16 cellular contexts compared by ENCODE assay signal in the genomic region with DNA sequence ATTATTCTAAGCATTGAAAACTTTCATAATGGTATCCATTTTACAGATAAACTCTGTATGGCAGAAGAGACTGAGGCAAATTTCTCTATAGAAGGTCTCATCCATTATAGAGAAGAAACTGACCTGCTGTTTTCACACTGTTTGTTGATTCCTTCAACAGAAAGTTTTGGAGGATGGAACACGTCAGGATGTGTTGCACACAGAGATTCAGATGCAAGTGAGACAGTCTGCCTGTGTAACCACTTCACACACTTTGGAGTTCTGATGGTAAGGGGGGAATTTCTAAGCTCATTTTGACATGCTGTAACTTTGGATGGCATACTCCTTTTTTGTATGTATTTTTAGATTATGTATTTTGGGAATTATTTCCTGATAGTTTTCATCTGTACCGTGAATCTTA.
DNase-seq lines count a peak whose midpoint lies in the region; ATAC-seq and TF ChIP-seq lines count a peak whose summit lies in the region.
"Had no signal": no experiment of that assay in that cellular context is flagged by ENCODE, and none has a peak within 500 bp of the region (broad histone marks: within the 10 kb centered on the region; RNA-seq: fewer than 3 reads in every experiment).

No MANE protein-coding gene starts in this region.

- POLR2A ChIA-PET in IMR-90 (lab: Charles Lee; ENCODE audit: unreplicated experiment): no interaction called here

- CTCF ChIA-PET in IMR-90 (lab: Yijun Ruan, JAX): no interaction called here

- no peaks in the 10 kb centered on the region for H3K36me3 ChIP-seq in IMR-90 (ENCODE audit: control insufficient read depth, insufficient read depth, low read length)
- H3K36me3 ChIP-seq in SJSA1: no peaks in the 10 kb centered on the region
- no peaks in the 10 kb centered on the region for H3K36me3 ChIP-seq in tibial artery
- H3K36me3 ChIP-seq in ovary: no peaks in the 10 kb centered on the region

- H3K27ac Mint-ChIP-seq in HFFc6: peak overlapping the region; percentile 48; the same call in 1 of the 2 replicates
- H3K27ac Mint-ChIP-seq: CD4-positive, alpha-beta memory T cell; H9 had no signal

- H3K27me3 ChIP-seq in IMR-90 (ENCODE audit: control insufficient read depth, insufficient read depth, low read length) (no peaks in the 10 kb centered on the region), SJSA1 (replicated peaks) (no peaks in the 10 kb centered on the region), tibial artery (no peaks in the 10 kb centered on the region), ovary (no peaks in the 10 kb centered on the region)

- H3K27me3 Mint-ChIP-seq in HFFc6 (ENCODE audit: insufficient read depth): no peaks in the 10 kb centered on the region; the same call in 1 of the 2 replicates

- ATAC-seq in IMR-90 (ENCODE audit: low read depth): no peak
- ATAC-seq: GM23338, HCT116 had no signal

- peaks cover 84% of the 10 kb centered on the region for H3K4me1 Mint-ChIP-seq in HFFc6 (ENCODE audit: low read depth)

- H3K36me3 Mint-ChIP-seq in HFFc6 (ENCODE audit: low read depth): peaks cover 43% of the 10 kb centered on the region
- H3K36me3 Mint-ChIP-seq: CD4-positive, alpha-beta memory T cell had no signal

- H3K9me3 ChIP-seq in IMR-90 (ENCODE audit: control insufficient read depth, insufficient read depth, low read length) (no peaks in the 10 kb centered on the region), SJSA1 (replicated peaks) (no peaks in the 10 kb centered on the region), tibial artery (no peaks in the 10 kb centered on the region), ovary (no peaks in the 10 kb centered on the region)

- peak overlapping the region; percentile 92 for H2BK5ac ChIP-seq in IMR-90 (ENCODE audit: low read depth, low read length, poor library complexity, severe bottlenecking)

- no peak for DNase-seq in HFFc6
- no peak for DNase-seq in IMR-90
- DNase-seq in SJSA1 (ENCODE audit: low read depth in 1 of 2, low spot score in 2 of 2): peak in 1 of 2 experiments; percentile 9
- no peak for DNase-seq in NCI-H1417 (lab: John Stamatoyannopoulos, UW)
- no peak for DNase-seq in tibial artery
- no peak for DNase-seq in ovary
- DNase-seq: C1 segment of cervical spinal cord; Calu3; CD4-positive, alpha-beta memory T cell; COR-L47; DMS53; DMS79 treated with DMSO at 0.1 percent for 48 hours; GF-D8; H9 had no signal

- H2BK15ac ChIP-seq in IMR-90 (ENCODE audit: low read depth, low read length): peak overlapping the region; percentile 46

- no peak overlapping the region for H3K4me3 Mint-ChIP-seq in HFFc6
- H3K4me3 Mint-ChIP-seq: CD4-positive, alpha-beta memory T cell; GM23338; H9 had no signal

- TF ChIP-seq RAD21 in IMR-90 (IDR thresholded peaks at IDR 0.05; ENCODE audit: low read length): no peak

- H3K9me3 Mint-ChIP-seq in HFFc6: no peaks in the 10 kb centered on the region
- H3K9me3 Mint-ChIP-seq: CD4-positive, alpha-beta memory T cell; GM23338; H9 had no signal

- peak overlapping the region; percentile 57 for H3K4ac ChIP-seq in IMR-90 (ENCODE audit: low read depth, low read length)

- no peaks in the 10 kb centered on the region for H4K20me1 ChIP-seq in IMR-90 (ENCODE audit: insufficient read depth, low read length)

- peak overlapping the region; percentile 78; the same call in 1 of the 2 replicates for H3K18ac ChIP-seq in IMR-90 (ENCODE audit: low read depth, low read length)

- H3K4me3 ChIP-seq in IMR-90 (ENCODE audit: insufficient read depth, low read depth, low read length): no peak overlapping the region
- H3K4me3 ChIP-seq in SJSA1: no peak overlapping the region
- H3K4me3 ChIP-seq in tibial artery: no peak overlapping the region
- no peak overlapping the region for H3K4me3 ChIP-seq in ovary
- H3K4me3 ChIP-seq: GM23338 had no signal

- peak overlapping the region; percentile 30; the same call in 1 of the 2 replicates for H3K14ac ChIP-seq in IMR-90 (replicated peaks; ENCODE audit: low read depth, low read length)

- H3K9ac ChIP-seq in IMR-90 (ENCODE audit: low read depth, low read length): no peak overlapping the region

- no peak overlapping the region for H2AFZ ChIP-seq in IMR-90 (replicated peaks; ENCODE audit: low read length, poor library complexity)

- H4K91ac ChIP-seq in IMR-90 (ENCODE audit: insufficient read depth, low read depth, low read length): peak overlapping the region; percentile 45

- no peak overlapping the region for H3K56ac ChIP-seq in IMR-90 (ENCODE audit: extremely low read depth, insufficient read depth, low read length)

- H3K27ac ChIP-seq in IMR-90 (ENCODE audit: insufficient read depth, low read length) (no peak overlapping the region), SJSA1 (peak overlapping the region; percentile 8; the same call in 1 of the 2 replicates), tibial artery (no peak overlapping the region), ovary (no peak overlapping the region)

- peak overlapping the region; percentile 33 for H2AK5ac ChIP-seq in IMR-90 (ENCODE audit: low read depth, low read length)

- H3K4me2 ChIP-seq in IMR-90 (ENCODE audit: low read depth, low read length): no peak overlapping the region
- H3K4me2 ChIP-seq: GM23338 had no signal

- peak overlapping the region; percentile 34 to 43; a peak in 3 of 4 replicates for H4K8ac ChIP-seq in IMR-90 (ENCODE audit: low read depth in 2 of 2, low read length in 2 of 2)

- in situ Hi-C loops in IMR-90 (cut with MboI; ENCODE audit: low sequenced_read_pairs): no loop called here

- TF ChIP-seq EP300 in ovary (IDR thresholded peaks at IDR 0.05): no peak

- BruUV-seq in IMR-90 (replicated peaks; lab: Mats Ljungman, UMichigan): no TSS peak

- WGBS in IMR-90 (ENCODE audit: extremely low coverage in 2 of 2, insufficient read length in 1 of 2), 2 experiments: no CpG with 5 or more reads among the region's 2 CpGs
- WGBS in ovary, 3 donors: 62 to 78% (median 69%) methylated on average over 2 of the region's 2 CpGs

- H3K23ac ChIP-seq in IMR-90 (ENCODE audit: low read depth, low read length): peak overlapping the region; percentile 65

- H4K5ac ChIP-seq in IMR-90 (ENCODE audit: low read depth, low read length): peak overlapping the region; percentile 66; the same call in 1 of the 2 replicates

- TF ChIP-seq POLR2A in IMR-90 (IDR thresholded peaks at IDR 0.05; ENCODE audit: low read depth, low read length): no peak
- TF ChIP-seq POLR2A in ovary (IDR thresholded peaks at IDR 0.05): no peak

- H3K79me1 ChIP-seq in IMR-90 (ENCODE audit: low read depth in 1 of 2, low read length in 2 of 2): peaks cover 0 to 4% of the 10 kb centered on the region in 2 experiments; a peak in 1 of 4 replicates

- H3K9me1 ChIP-seq in IMR-90 (ENCODE audit: insufficient read depth, low read length): peaks cover 5% of the 10 kb centered on the region

- intact Hi-C loops in IMR-90 (cut with micrococcal nuclease): no loop called here
- intact Hi-C loops in tibial artery (cut with DNase I; ENCODE audit: low total_unique reads): no loop called here
- intact Hi-C loops in ovary (cut with DNase I): no loop called here

- H2BK120ac ChIP-seq in IMR-90 (ENCODE audit: low read depth, low read length): peak overlapping the region; percentile 63

- no peak for TF ChIP-seq CTCF in HFFc6 (IDR thresholded peaks at IDR 0.05)
- TF ChIP-seq CTCF in IMR-90 (conservative IDR thresholded peaks at IDR 0.05; ENCODE audit: low read depth, low read length): no peak
- TF ChIP-seq CTCF in tibial artery (IDR thresholded peaks at IDR 0.05): no peak
- TF ChIP-seq CTCF in ovary (IDR thresholded peaks at IDR 0.05): no peak

- dilution Hi-C loops in IMR-90 (cut with HindIII; ENCODE audit: low sequenced_read_pairs, unreplicated experiment): no loop called here

- H2AK9ac ChIP-seq in IMR-90 (replicated peaks; ENCODE audit: low read depth, low read length, poor library complexity): no peak overlapping the region

- H3K4me1 ChIP-seq in IMR-90 (ENCODE audit: control insufficient read depth, insufficient read depth, low read length) (peaks cover 12% of the 10 kb centered on the region), SJSA1 (replicated peaks) (peaks cover 55% of the 10 kb centered on the region), tibial artery (no peaks in the 10 kb centered on the region), ovary (ENCODE audit: insufficient read depth) (no peaks in the 10 kb centered on the region)

- peak overlapping the region; percentile 77 for H2BK20ac ChIP-seq in IMR-90 (ENCODE audit: low read depth, low read length)

TF ChIP-seq in IMR-90, 13 proteins besides CTCF, POLR2A, EP300 and RAD21 (continues in another document):
- TF ChIP-seq SMC3 (IDR thresholded peaks at IDR 0.05; ENCODE audit: low read depth, low read length) (no peak), NFE2L2 (IDR thresholded peaks at IDR 0.05; ENCODE audit: low read depth, low read length) (no peak), CEBPB (IDR thresholded peaks at IDR 0.05; ENCODE audit: low read depth, low read length) (no peak), FOS (IDR thresholded peaks at IDR 0.05; ENCODE audit: low read depth, low read length) (no peak), RCOR1 (IDR thresholded peaks at IDR 0.05; ENCODE audit: insufficient replicate concordance, low read length) (no peak), CHD1 (IDR thresholded peaks at IDR 0.05; ENCODE audit: low read depth, low read length) (no peak), RFX5 (IDR thresholded peaks at IDR 0.05; ENCODE audit: low read depth, low read length) (no peak), MAZ (IDR thresholded peaks at IDR 0.05; ENCODE audit: borderline replicate concordance, low read depth, low read length) (no peak), MAFK (IDR thresholded peaks at IDR 0.05; ENCODE audit: low read depth, low read length) (no peak), MXI1 (IDR thresholded peaks at IDR 0.05; ENCODE audit: borderline replicate concordance, low read depth, low read length) (no peak), BHLHE40 (IDR thresholded peaks at IDR 0.05; ENCODE audit: low read depth, low read length) (no peak)
- TF ChIP-seq, protein P1, sequence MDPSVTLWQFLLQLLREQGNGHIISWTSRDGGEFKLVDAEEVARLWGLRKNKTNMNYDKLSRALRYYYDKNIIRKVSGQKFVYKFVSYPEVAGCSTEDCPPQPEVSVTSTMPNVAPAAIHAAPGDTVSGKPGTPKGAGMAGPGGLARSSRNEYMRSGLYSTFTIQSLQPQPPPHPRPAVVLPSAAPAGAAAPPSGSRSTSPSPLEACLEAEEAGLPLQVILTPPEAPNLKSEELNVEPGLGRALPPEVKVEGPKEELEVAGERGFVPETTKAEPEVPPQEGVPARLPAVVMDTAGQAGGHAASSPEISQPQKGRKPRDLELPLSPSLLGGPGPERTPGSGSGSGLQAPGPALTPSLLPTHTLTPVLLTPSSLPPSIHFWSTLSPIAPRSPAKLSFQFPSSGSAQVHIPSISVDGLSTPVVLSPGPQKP (IDR thresholded peaks at IDR 0.05; ENCODE audit: borderline replicate concordance, low read depth, low read length): no peak
